ENCODE assay signal across 11 cellular contexts in genomic region chr2:86704482-86704971, GRCh38. TPM values are rescaled to one million over a fixed set of nuclear protein-coding genes. Genes with fewer than 3 reads are reported as not detected.
DNase-seq lines count a peak whose midpoint lies in the region; ATAC-seq and TF ChIP-seq lines count a peak whose summit lies in the region.
"Had no signal": no experiment of that assay in that cellular context is flagged by ENCODE, and none has a peak within 500 bp of the region (broad histone marks: within the 10 kb centered on the region; RNA-seq: fewer than 3 reads in every experiment).

No MANE protein-coding gene starts in this region.

- H3K36me3 ChIP-seq in WERI-Rb-1: no peaks in the 10 kb centered on the region

- no peak overlapping the region for H3K27ac Mint-ChIP-seq in stimulated activated naive CD8-positive, alpha-beta T cell treated with anti-CD3 and anti-CD28 coated beads, Interleukin-15, amount 100 ng/mL, for 72 hours
- H3K27ac Mint-ChIP-seq: CD14-positive monocyte had no signal

- H3K9me3 Mint-ChIP-seq in stimulated activated naive CD8-positive, alpha-beta T cell treated with anti-CD3 and anti-CD28 coated beads, Interleukin-15, amount 100 ng/mL, for 72 hours: peaks cover 5 to 7% of the 10 kb centered on the region in 2 donors
- H3K9me3 Mint-ChIP-seq: central memory CD8-positive, alpha-beta T cell had no signal

- no peak overlapping the region for H3K4me3 Mint-ChIP-seq in stimulated activated naive CD8-positive, alpha-beta T cell treated with anti-CD3 and anti-CD28 coated beads, Interleukin-15, amount 100 ng/mL, for 72 hours
- H3K4me3 Mint-ChIP-seq: CD14-positive monocyte; central memory CD8-positive, alpha-beta T cell had no signal

- peak; percentile 28 for ATAC-seq in stimulated activated naive CD8-positive, alpha-beta T cell treated with anti-CD3 and anti-CD28 coated beads, Interleukin-15, Interleukin-2, amounts not matched to agents 100 U/mL and 50 U/mL, for 24 hours
- no peak for ATAC-seq in stimulated activated naive CD8-positive, alpha-beta T cell treated with anti-CD3 and anti-CD28 coated beads, Interleukin-15, amount 100 ng/mL, for 72 hours
- ATAC-seq in left colon: peak; percentile 87
- ATAC-seq in GM18498 (IDR thresholded peaks at IDR 0.05; ENCODE audit: unreplicated experiment): no peak

- intact Hi-C loops in left colon (cut with DNase I, micrococcal nuclease): no loop called here

- H3K27ac ChIP-seq in WERI-Rb-1: no peak overlapping the region

- peaks cover 3% of the 10 kb centered on the region for H3K9me3 ChIP-seq in WERI-Rb-1 (ENCODE audit: severe bottlenecking)

- DNase-seq in stimulated activated naive CD8-positive, alpha-beta T cell treated with anti-CD3 and anti-CD28 coated beads, Interleukin-15, Interleukin-2, amounts not matched to agents 100 U/mL and 50 U/mL, for 24 hours: no peak
- no peak for DNase-seq in stimulated activated naive CD8-positive, alpha-beta T cell treated with anti-CD3 and anti-CD28 coated beads, Interleukin-15, amount 100 ng/mL, for 72 hours
- DNase-seq in cardiac fibroblast (ENCODE audit: low read depth in 2 of 2) (peak; percentile 76 to 81), left colon (peak; percentile 53 to 80), WERI-Rb-1 (no peak), globus pallidus (ENCODE audit: low spot score) (no peak)
- DNase-seq in activated CD4-positive, alpha-beta T cell treated with anti-CD3 and anti-CD28 coated beads for 1 hour: no peak
- DNase-seq: stimulated activated CD4-positive, alpha-beta T cell treated with anti-CD3 and anti-CD28 coated beads, Interleukin-15, amount 100 ng/mL, for 24 hours had no signal

- H3K27me3 ChIP-seq in WERI-Rb-1 (ENCODE audit: insufficient read depth, low read depth, severe bottlenecking): no peaks in the 10 kb centered on the region

- TF ChIP-seq CTCF in cardiac fibroblast (IDR thresholded peaks at IDR 0.05; ENCODE audit: low read depth, low read length): no peak
- no peak for TF ChIP-seq CTCF in WERI-Rb-1 (IDR thresholded peaks at IDR 0.05; ENCODE audit: low read depth, low read length)

- no peaks in the 10 kb centered on the region for H3K27me3 Mint-ChIP-seq in stimulated activated naive CD8-positive, alpha-beta T cell treated with anti-CD3 and anti-CD28 coated beads, Interleukin-15, amount 100 ng/mL, for 72 hours

- no peaks in the 10 kb centered on the region for H3K4me1 Mint-ChIP-seq in stimulated activated naive CD8-positive, alpha-beta T cell treated with anti-CD3 and anti-CD28 coated beads, Interleukin-15, amount 100 ng/mL, for 72 hours
- H3K4me1 Mint-ChIP-seq: CD14-positive monocyte; central memory CD8-positive, alpha-beta T cell had no signal

- H3K4me3 ChIP-seq in cardiac fibroblast (replicated peaks in 1 of 2; ENCODE audit: low read depth in 2 of 2, low read length in 2 of 2) (no peak overlapping the region), WERI-Rb-1 (ENCODE audit: low read depth, low read length) (no peak overlapping the region)

RNA-seq across cellular contexts. Expression of gene RMND5A, which starts 15.6 kb away (rescaled TPM):
- 10 to 100 TPM; 64.0 to 77.8 TPM for total RNA-seq in left colon

Comparison
In these comparisons a context has a peak if more than half of its experiments do, and no peak if none do; other contexts are left out.
1. ATAC-seq: peak in stimulated activated naive CD8-positive, alpha-beta T cell treated with anti-CD3 and anti-CD28 coated beads, Interleukin-15, Interleukin-2, amounts not matched to agents 100 U/mL and 50 U/mL, for 24 hours (single experiment) and left colon (single experiment); none in stimulated activated naive CD8-positive, alpha-beta T cell treated with anti-CD3 and anti-CD28 coated beads, Interleukin-15, amount 100 ng/mL, for 72 hours (single experiment) and GM18498 (single experiment).
2. DNase-seq: peak in cardiac fibroblast (2 of 2) and left colon (2 of 2); none in stimulated activated naive CD8-positive, alpha-beta T cell treated with anti-CD3 and anti-CD28 coated beads, Interleukin-15, Interleukin-2, amounts not matched to agents 100 U/mL and 50 U/mL, for 24 hours (single experiment), stimulated activated naive CD8-positive, alpha-beta T cell treated with anti-CD3 and anti-CD28 coated beads, Interleukin-15, amount 100 ng/mL, for 72 hours (0 of 2), WERI-Rb-1 (single experiment), activated CD4-positive, alpha-beta T cell treated with anti-CD3 and anti-CD28 coated beads for 1 hour (single experiment) and globus pallidus (single experiment).